1 cellular context compared by ENCODE assay signal in the genomic region with DNA sequence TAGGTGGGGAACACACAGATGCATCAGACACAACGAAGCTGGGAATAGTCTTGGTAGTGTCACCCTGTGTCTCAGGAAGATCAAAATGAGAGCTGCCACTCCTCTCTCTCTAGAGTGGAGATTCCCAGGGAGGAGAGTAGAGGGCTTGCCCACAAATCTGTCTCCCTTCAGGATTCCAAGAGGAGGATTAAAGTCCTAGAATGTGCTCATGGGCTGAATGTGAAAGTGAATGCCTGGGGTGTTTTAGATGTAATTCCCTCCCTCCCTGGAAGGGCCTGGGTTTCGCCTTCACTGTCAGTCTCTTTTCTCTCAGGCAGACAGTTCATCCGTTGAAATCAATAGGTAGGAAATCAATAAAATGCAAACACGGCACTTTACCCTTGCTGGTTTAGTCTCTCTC.
TF ChIP-seq lines count a peak whose summit lies in the region.

No MANE protein-coding gene starts in this region.

TF ChIP-seq in GM23338, 12 proteins besides CTCF, POLR2A, EP300 and RAD21 (continued from another document):
- TF ChIP-seq, protein P1, sequence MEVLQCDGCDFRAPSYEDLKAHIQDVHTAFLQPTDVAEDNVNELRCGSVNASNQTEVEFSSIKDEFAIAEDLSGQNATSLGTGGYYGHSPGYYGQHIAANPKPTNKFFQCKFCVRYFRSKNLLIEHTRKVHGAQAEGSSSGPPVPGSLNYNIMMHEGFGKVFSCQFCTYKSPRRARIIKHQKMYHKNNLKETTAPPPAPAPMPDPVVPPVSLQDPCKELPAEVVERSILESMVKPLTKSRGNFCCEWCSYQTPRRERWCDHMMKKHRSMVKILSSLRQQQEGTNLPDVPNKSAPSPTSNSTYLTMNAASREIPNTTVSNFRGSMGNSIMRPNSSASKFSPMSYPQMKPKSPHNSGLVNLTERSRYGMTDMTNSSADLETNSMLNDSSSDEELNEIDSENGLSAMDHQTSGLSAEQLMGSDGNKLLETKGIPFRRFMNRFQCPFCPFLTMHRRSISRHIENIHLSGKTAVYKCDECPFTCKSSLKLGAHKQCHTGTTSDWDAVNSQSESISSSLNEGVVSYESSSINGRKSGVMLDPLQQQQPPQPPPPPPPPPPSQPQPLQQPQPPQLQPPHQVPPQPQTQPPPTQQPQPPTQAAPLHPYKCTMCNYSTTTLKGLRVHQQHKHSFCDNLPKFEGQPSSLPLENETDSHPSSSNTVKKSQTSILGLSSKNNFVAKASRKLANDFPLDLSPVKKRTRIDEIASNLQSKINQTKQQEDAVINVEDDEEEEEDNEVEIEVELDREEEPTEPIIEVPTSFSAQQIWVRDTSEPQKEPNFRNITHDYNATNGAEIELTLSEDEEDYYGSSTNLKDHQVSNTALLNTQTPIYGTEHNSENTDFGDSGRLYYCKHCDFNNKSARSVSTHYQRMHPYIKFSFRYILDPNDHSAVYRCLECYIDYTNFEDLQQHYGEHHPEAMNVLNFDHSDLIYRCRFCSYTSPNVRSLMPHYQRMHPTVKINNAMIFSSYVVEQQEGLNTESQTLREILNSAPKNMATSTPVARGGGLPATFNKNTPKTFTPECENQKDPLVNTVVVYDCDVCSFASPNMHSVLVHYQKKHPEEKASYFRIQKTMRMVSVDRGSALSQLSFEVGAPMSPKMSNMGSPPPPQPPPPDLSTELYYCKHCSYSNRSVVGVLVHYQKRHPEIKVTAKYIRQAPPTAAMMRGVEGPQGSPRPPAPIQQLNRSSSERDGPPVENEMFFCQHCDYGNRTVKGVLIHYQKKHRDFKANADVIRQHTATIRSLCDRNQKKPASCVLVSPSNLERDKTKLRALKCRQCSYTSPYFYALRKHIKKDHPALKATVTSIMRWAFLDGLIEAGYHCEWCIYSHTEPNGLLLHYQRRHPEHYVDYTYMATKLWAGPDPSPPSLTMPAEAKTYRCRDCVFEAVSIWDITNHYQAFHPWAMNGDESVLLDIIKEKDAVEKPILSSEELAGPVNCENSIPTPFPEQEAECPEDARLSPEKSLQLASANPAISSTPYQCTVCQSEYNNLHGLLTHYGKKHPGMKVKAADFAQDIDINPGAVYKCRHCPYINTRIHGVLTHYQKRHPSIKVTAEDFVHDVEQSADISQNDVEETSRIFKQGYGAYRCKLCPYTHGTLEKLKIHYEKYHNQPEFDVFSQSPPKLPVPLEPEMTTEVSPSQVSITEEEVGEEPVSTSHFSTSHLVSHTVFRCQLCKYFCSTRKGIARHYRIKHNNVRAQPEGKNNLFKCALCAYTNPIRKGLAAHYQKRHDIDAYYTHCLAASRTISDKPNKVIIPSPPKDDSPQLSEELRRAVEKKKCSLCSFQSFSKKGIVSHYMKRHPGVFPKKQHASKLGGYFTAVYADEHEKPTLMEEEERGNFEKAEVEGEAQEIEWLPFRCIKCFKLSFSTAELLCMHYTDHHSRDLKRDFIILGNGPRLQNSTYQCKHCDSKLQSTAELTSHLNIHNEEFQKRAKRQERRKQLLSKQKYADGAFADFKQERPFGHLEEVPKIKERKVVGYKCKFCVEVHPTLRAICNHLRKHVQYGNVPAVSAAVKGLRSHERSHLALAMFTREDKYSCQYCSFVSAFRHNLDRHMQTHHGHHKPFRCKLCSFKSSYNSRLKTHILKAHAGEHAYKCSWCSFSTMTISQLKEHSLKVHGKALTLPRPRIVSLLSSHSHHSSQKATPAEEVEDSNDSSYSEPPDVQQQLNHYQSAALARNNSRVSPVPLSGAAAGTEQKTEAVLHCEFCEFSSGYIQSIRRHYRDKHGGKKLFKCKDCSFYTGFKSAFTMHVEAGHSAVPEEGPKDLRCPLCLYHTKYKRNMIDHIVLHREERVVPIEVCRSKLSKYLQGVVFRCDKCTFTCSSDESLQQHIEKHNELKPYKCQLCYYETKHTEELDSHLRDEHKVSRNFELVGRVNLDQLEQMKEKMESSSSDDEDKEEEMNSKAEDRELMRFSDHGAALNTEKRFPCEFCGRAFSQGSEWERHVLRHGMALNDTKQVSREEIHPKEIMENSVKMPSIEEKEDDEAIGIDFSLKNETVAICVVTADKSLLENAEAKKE (CRISPR knock-in tag; IDR thresholded peaks at IDR 0.05), result no peak
